In genomic region chr1:154502742-154503111, GRCh38 we compare ENCODE assay signal across 10 cellular contexts. TPM values are rescaled to one million over a fixed set of nuclear protein-coding genes. Genes with fewer than 3 reads are reported as not detected.
DNase-seq lines count a peak whose midpoint lies in the region; ATAC-seq and TF ChIP-seq lines count a peak whose summit lies in the region.
"Had no signal": no experiment of that assay in that cellular context is flagged by ENCODE, and none has a peak within 500 bp of the region (broad histone marks: within the 10 kb centered on the region; RNA-seq: fewer than 3 reads in every experiment).

No MANE protein-coding gene starts in this region.

- H3K36me3 ChIP-seq in CD8-positive, alpha-beta memory T cell (ENCODE audit: insufficient read depth, low read length) = no peaks in the 10 kb centered on the region
- H3K36me3 ChIP-seq in A673 (ENCODE audit: insufficient read depth, low read length, poor library complexity, severe bottlenecking) = no peaks in the 10 kb centered on the region
- H3K36me3 ChIP-seq: pancreas had no signal

- H3K36me3 Mint-ChIP-seq in CD8-positive, alpha-beta memory T cell = no peaks in the 10 kb centered on the region
- peaks cover 12% of the 10 kb centered on the region for H3K36me3 Mint-ChIP-seq in T-helper 17 cell (ENCODE audit: low read depth)

- H3K27me3 ChIP-seq in CD8-positive, alpha-beta memory T cell (ENCODE audit: insufficient read depth, low read length, poor library complexity, severe bottlenecking) = peaks cover 23% of the 10 kb centered on the region
- peaks cover 88% of the 10 kb centered on the region for H3K27me3 ChIP-seq in A673 (replicated peaks; ENCODE audit: insufficient read depth, low read depth, low read length, poor library complexity)

- no peak overlapping the region for H3K27ac ChIP-seq in CD8-positive, alpha-beta memory T cell (ENCODE audit: low read depth, low read length)
- H3K27ac ChIP-seq in A673 (ENCODE audit: low read depth, low read length, poor library complexity, severe bottlenecking) = no peak overlapping the region
- H3K27ac ChIP-seq: pancreas had no signal

- BruUV-seq in A673 (replicated peaks; lab: Mats Ljungman, UMichigan) = no TSS peak

- H3K9me3 Mint-ChIP-seq in CD8-positive, alpha-beta memory T cell = peaks cover 0 to 5% (median 0%) of the 10 kb centered on the region in 5 donors

- no peak for TF ChIP-seq POLR2A in GM18505 (IDR thresholded peaks at IDR 0.05; ENCODE audit: borderline replicate concordance, extremely low read depth, insufficient read depth, insufficient read length)

- H3K27me3 Mint-ChIP-seq in CD8-positive, alpha-beta memory T cell = peaks cover 40 to 68% of the 10 kb centered on the region in 2 donors
- H3K27me3 Mint-ChIP-seq in T-helper 17 cell = peaks cover 55% of the 10 kb centered on the region

- H3K9me3 ChIP-seq in CD8-positive, alpha-beta memory T cell (ENCODE audit: low read length) = no peaks in the 10 kb centered on the region
- H3K9me3 ChIP-seq in T-helper 17 cell (ENCODE audit: control insufficient read depth, low read length, poor library complexity, severe bottlenecking) (no peaks in the 10 kb centered on the region), A673 (ENCODE audit: low read depth, low read length, poor library complexity, severe bottlenecking) (no peaks in the 10 kb centered on the region)
- H3K9me3 ChIP-seq: pancreas had no signal

- peak overlapping the region in 4 of 7 donors; percentile 45 to 81 (median 56) for H3K4me3 Mint-ChIP-seq in CD8-positive, alpha-beta memory T cell
- peak overlapping the region; percentile 79 for H3K4me3 Mint-ChIP-seq in T-helper 17 cell

- peaks cover 5% of the 10 kb centered on the region for H3K4me1 ChIP-seq in CD8-positive, alpha-beta memory T cell (ENCODE audit: insufficient read depth, low read length)
- H3K4me1 ChIP-seq in A673 (ENCODE audit: insufficient read depth, low read length, poor library complexity, severe bottlenecking) = peaks cover 6% of the 10 kb centered on the region
- H3K4me1 ChIP-seq: pancreas had no signal

- intact Hi-C loops in left ventricle myocardium superior (cut with micrococcal nuclease) = no loop called here
- intact Hi-C loops in sciatic nerve (cut with DNase I) = no loop called here
- intact Hi-C loops in A673 (cut with micrococcal nuclease; ENCODE audit: unreplicated experiment) = no loop called here

- POLR2A ChIA-PET in CD8-positive, alpha-beta memory T cell (lab: Charles Lee) = no interaction called here
- POLR2A ChIA-PET in A673 (lab: Charles Lee; ENCODE audit: low non-redundant PET) = no interaction called here

- ATAC-seq in T-helper 17 cell (no peak), left ventricle myocardium superior (peak; percentile 27), sciatic nerve (peak; percentile 41), HG02610 (IDR thresholded peaks at IDR 0.05; ENCODE audit: unreplicated experiment) (no peak), GM21786 (IDR thresholded peaks at IDR 0.05; ENCODE audit: unreplicated experiment) (no peak), GM18505 (IDR thresholded peaks at IDR 0.05; ENCODE audit: unreplicated experiment) (no peak)

- peaks cover 4 to 5% (median 5%) of the 10 kb centered on the region in 3 donors for H3K4me1 Mint-ChIP-seq in CD8-positive, alpha-beta memory T cell
- H3K4me1 Mint-ChIP-seq in T-helper 17 cell = peaks cover 5% of the 10 kb centered on the region

- DNase-seq in CD8-positive, alpha-beta memory T cell = peak in 1 of 5 donors; percentile 2
- DNase-seq in T-helper 17 cell (no peak), left ventricle myocardium superior (peak; percentile 41), sciatic nerve (ENCODE audit: low spot score) (no peak), A673 (ENCODE audit: low spot score) (no peak)
- DNase-seq: hippocampal formation had no signal

- H3K4me3 ChIP-seq in CD8-positive, alpha-beta memory T cell (ENCODE audit: low read length) = no peak overlapping the region
- H3K4me3 ChIP-seq in A673 (ENCODE audit: low read depth, low read length, poor library complexity, severe bottlenecking) = no peak overlapping the region

- no peak overlapping the region for H3K27ac Mint-ChIP-seq in CD8-positive, alpha-beta memory T cell
- H3K27ac Mint-ChIP-seq in T-helper 17 cell = no peak overlapping the region

- CTCF ChIA-PET in CD8-positive, alpha-beta memory T cell (lab: Charles Lee) = no interaction called here
- CTCF ChIA-PET in A673 (lab: Charles Lee) = no interaction called here

- no peak for TF ChIP-seq CTCF in A673 (conservative IDR thresholded peaks at IDR 0.05; ENCODE audit: low read depth, low read length)

RNA-seq across cellular contexts. Expression of gene SHE, which starts 0.5 kb away (rescaled TPM):
- total RNA-seq in CD8-positive, alpha-beta memory T cell = not detected
- polyA plus RNA-seq in CD8-positive, alpha-beta memory T cell = not detected
- total RNA-seq in T-helper 17 cell (under 1 TPM in 1 of 2 donors, not detected in 1; 0.13 TPM), left ventricle myocardium superior (10.2 TPM), sciatic nerve (30.5 TPM), A673 (2021) (0.04 TPM in 1 of 2 replicates, not detected in the other)

RNA-seq across cellular contexts. Expression of gene TDRD10, which starts 0.7 kb away (rescaled TPM):
- total RNA-seq in CD8-positive, alpha-beta memory T cell = not detected
- not detected for polyA plus RNA-seq in CD8-positive, alpha-beta memory T cell
- under 1 TPM in 1 of 2 donors, not detected in 1; 0.12 TPM for total RNA-seq in T-helper 17 cell
- total RNA-seq in left ventricle myocardium superior = 1.9 TPM
- 11.7 TPM for total RNA-seq in sciatic nerve
- total RNA-seq in A673 (2021) = not detected in 2 replicates

RNA-seq across cellular contexts. Expression of gene UBE2Q1, which starts 55.7 kb away (rescaled TPM):
- total RNA-seq in CD8-positive, alpha-beta memory T cell = 10 to 100 TPM; 83.8 to 97.8 TPM
- polyA plus RNA-seq in CD8-positive, alpha-beta memory T cell = 16.2 TPM
- total RNA-seq in T-helper 17 cell (10 to 100 TPM; 80.3 to 82.4 TPM), left ventricle myocardium superior (68.7 TPM), sciatic nerve (67.4 TPM), A673 (2021) (84.5 and 104 TPM in 2 replicates)

Comparison
In these comparisons a context has a peak if more than half of its experiments do, and no peak if none do; other contexts are left out.
1. ATAC-seq: peak in left ventricle myocardium superior (single experiment) and sciatic nerve (single experiment); none in T-helper 17 cell (single experiment), HG02610 (single experiment), GM21786 (single experiment) and GM18505 (single experiment).